ENCODE assay signal across 8 cellular contexts in the genomic region with DNA sequence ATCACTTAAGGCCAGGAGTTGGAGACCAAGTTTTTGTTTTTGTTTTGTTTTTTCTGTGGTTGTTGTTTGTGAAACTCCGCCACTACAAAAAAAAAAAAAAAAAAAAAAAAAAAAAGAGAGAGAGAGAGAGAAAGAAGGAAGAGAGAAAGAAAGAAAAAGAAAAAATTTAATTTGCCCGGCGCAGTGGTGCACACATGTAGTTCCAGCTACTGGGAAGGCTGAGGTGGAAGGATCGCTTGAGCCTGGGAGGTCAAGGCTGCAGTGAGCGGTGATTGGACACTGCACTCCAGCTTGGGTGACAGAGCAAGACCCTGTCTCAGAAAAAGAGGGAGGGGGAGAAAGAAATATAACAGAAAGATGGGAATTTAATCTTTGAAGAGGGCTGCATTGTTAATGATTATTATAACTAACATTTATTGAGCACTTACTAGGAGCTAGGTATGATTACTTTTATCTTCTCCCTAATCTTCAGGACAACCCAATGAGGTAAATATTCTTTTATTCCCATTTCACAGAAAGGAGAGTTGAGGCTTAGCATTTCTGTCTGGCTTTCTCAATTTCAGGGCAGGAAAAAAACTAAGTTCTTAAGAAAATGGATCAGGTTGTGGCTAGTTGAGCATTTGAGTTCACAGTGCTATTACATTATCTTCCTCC. TPM values are rescaled to one million over a fixed set of nuclear protein-coding genes. Genes with fewer than 3 reads are reported as not detected.
A peak's percentile ranks its signal among the peaks of the same experiment; 100 is the strongest.
DNase-seq lines count a peak whose midpoint lies in the region; ATAC-seq, FAIRE-seq and TF ChIP-seq lines count a peak whose summit lies in the region.

No MANE protein-coding gene starts in this region.

- no peaks in the 10 kb centered on the region for H4K20me1 ChIP-seq in astrocyte (ENCODE audit: insufficient read depth, low read length)

- H3K4me3 Mint-ChIP-seq in astrocyte (ENCODE audit: unreplicated experiment) (peak overlapping the region; percentile 89), mesothelial cell of epicardium (peak overlapping the region; percentile 93)

- H3K27ac Mint-ChIP-seq in astrocyte (ENCODE audit: unreplicated experiment) = peak overlapping the region; percentile 86
- peak overlapping the region; percentile 99 for H3K27ac Mint-ChIP-seq in mesothelial cell of epicardium

- peaks cover 5% of the 10 kb centered on the region for H3K4me1 Mint-ChIP-seq in astrocyte (ENCODE audit: low read depth, unreplicated experiment)
- H3K4me1 Mint-ChIP-seq in mesothelial cell of epicardium = peaks cover 8% of the 10 kb centered on the region

- H3K27me3 Mint-ChIP-seq in astrocyte (ENCODE audit: low read depth, unreplicated experiment) (no peaks in the 10 kb centered on the region), mesothelial cell of epicardium (ENCODE audit: low read depth) (no peaks in the 10 kb centered on the region)

- DNase-seq in left ventricle myocardium inferior (no peak), Right ventricle myocardium superior (no peak), astrocyte (ENCODE audit: low read depth) (no peak), mesothelial cell of epicardium (ENCODE audit: low spot score in 2 of 2, unreplicated experiment in 2 of 2) (no peak), upper lobe of right lung (no peak), occipital lobe (lab: John Stamatoyannopoulos, UW) (no peak), NCI-H1694 (lab: John Stamatoyannopoulos, UW) (no peak)

- peaks cover 6% of the 10 kb centered on the region for H3K79me2 ChIP-seq in astrocyte (ENCODE audit: insufficient read depth, low read length)

- no peak overlapping the region for H2AFZ ChIP-seq in astrocyte (ENCODE audit: low read depth, low read length)

- H3K27ac ChIP-seq in left ventricle myocardium inferior (replicated peaks) (no peak overlapping the region), astrocyte (ENCODE audit: low read depth, low read length) (no peak overlapping the region), upper lobe of right lung (no peak overlapping the region)

- peaks cover 26% of the 10 kb centered on the region for H3K36me3 ChIP-seq in left ventricle myocardium inferior
- peaks cover 16% of the 10 kb centered on the region for H3K36me3 ChIP-seq in astrocyte (ENCODE audit: insufficient read depth, low read length)
- H3K36me3 ChIP-seq in upper lobe of right lung = peaks cover 39% of the 10 kb centered on the region

- H3K4me2 ChIP-seq in astrocyte (ENCODE audit: low read length) = peak overlapping the region; percentile 84

- H3K27me3 ChIP-seq in left ventricle myocardium inferior (ENCODE audit: low read depth) (no peaks in the 10 kb centered on the region), astrocyte (ENCODE audit: insufficient read depth, low read length) (no peaks in the 10 kb centered on the region), upper lobe of right lung (no peaks in the 10 kb centered on the region)

- no peak for ATAC-seq in Right ventricle myocardium superior (ENCODE audit: poor library complexity)
- ATAC-seq in upper lobe of right lung = no peak
- ATAC-seq in GM19328 (IDR thresholded peaks at IDR 0.05; ENCODE audit: unreplicated experiment) = no peak

- H3K9me3 ChIP-seq in left ventricle myocardium inferior (replicated peaks) (no peaks in the 10 kb centered on the region), astrocyte (ENCODE audit: insufficient read depth, low read depth, low read length) (no peaks in the 10 kb centered on the region), upper lobe of right lung (no peaks in the 10 kb centered on the region)

- H3K36me3 Mint-ChIP-seq in astrocyte (ENCODE audit: low read depth, unreplicated experiment) (peaks cover 2% of the 10 kb centered on the region), mesothelial cell of epicardium (peaks cover 7% of the 10 kb centered on the region)

- TF ChIP-seq CTCF in left ventricle myocardium inferior (IDR thresholded peaks at IDR 0.05; ENCODE audit: borderline replicate concordance) = no peak
- no peak for TF ChIP-seq CTCF in astrocyte (IDR thresholded peaks at IDR 0.05; ENCODE audit: insufficient read depth, low read depth, low read length)
- no peak for TF ChIP-seq CTCF in mesothelial cell of epicardium (IDR thresholded peaks at IDR 0.05; ENCODE audit: unreplicated experiment)
- no peak for TF ChIP-seq CTCF in upper lobe of right lung (IDR thresholded peaks at IDR 0.05)

- H3K9me3 Mint-ChIP-seq in astrocyte (ENCODE audit: unreplicated experiment) = no peaks in the 10 kb centered on the region
- peaks cover 4% of the 10 kb centered on the region for H3K9me3 Mint-ChIP-seq in mesothelial cell of epicardium

- H3K4me1 ChIP-seq in left ventricle myocardium inferior (peaks cover 11% of the 10 kb centered on the region), astrocyte (ENCODE audit: insufficient read depth, low read length) (peaks cover 4% of the 10 kb centered on the region), upper lobe of right lung (peaks cover 7% of the 10 kb centered on the region)

- intact Hi-C loops in left ventricle myocardium inferior (cut with micrococcal nuclease) = no loop called here
- intact Hi-C loops in Right ventricle myocardium superior (cut with DNase I) = no loop called here
- intact Hi-C loops in upper lobe of right lung (cut with DNase I) = no loop called here

- H3K4me3 ChIP-seq in left ventricle myocardium inferior = peak overlapping the region; percentile 81
- H3K4me3 ChIP-seq in astrocyte (ENCODE audit: insufficient read depth, low read depth, low read length) = peak overlapping the region; percentile 92
- H3K4me3 ChIP-seq in upper lobe of right lung = peak overlapping the region; percentile 76

- peak overlapping the region; percentile 84 for H3K9ac ChIP-seq in astrocyte (ENCODE audit: low read length)

- FAIRE-seq in astrocyte (lab: Jason Lieb, UNC) = no peak

RNA-seq across cellular contexts. Expression of gene THG1L, which starts 1.0 kb away (rescaled TPM):
- total RNA-seq in left ventricle myocardium inferior (6.6 TPM), Right ventricle myocardium superior (4.1 TPM), astrocyte (9.4 and 9.7 TPM in 2 replicates), mesothelial cell of epicardium (17.8 to 19.2 TPM (median 18.0 TPM) in 3 replicates), upper lobe of right lung (8.4 TPM), occipital lobe (17.8 TPM)

RNA-seq across cellular contexts. Expression of gene LSM11, which starts 11.3 kb away (rescaled TPM):
- total RNA-seq in left ventricle myocardium inferior = 1.3 TPM
- total RNA-seq in Right ventricle myocardium superior = 1.3 TPM
- total RNA-seq in astrocyte = 4.4 and 4.7 TPM in 2 replicates
- total RNA-seq in mesothelial cell of epicardium = 5.2 to 6.0 TPM (median 5.6 TPM) in 3 replicates
- total RNA-seq in upper lobe of right lung = 3.0 TPM
- total RNA-seq in occipital lobe = 90.5 TPM

Comparison
In these comparisons a context has a peak if more than half of its experiments do, and no peak if none do; other contexts are left out.
1. RNA of gene LSM11, which starts 11.3 kb away (total RNA-seq): 90.5 TPM in occipital lobe (single experiment); 5.2 to 6.0 TPM in mesothelial cell of epicardium, 4.4 to 4.7 TPM in astrocyte, 3.0 TPM in upper lobe of right lung (single experiment), 1.3 TPM in left ventricle myocardium inferior (single experiment) and 1.3 TPM in Right ventricle myocardium superior (single experiment); every median in the first group is over 10 times any median in the second.
2. Peak in every context shown above with its lines, with median percentiles within 50 percentile points of each other: H3K4me3 ChIP-seq.